ENCODE assay signal across 1 cellular context in the genomic region with DNA sequence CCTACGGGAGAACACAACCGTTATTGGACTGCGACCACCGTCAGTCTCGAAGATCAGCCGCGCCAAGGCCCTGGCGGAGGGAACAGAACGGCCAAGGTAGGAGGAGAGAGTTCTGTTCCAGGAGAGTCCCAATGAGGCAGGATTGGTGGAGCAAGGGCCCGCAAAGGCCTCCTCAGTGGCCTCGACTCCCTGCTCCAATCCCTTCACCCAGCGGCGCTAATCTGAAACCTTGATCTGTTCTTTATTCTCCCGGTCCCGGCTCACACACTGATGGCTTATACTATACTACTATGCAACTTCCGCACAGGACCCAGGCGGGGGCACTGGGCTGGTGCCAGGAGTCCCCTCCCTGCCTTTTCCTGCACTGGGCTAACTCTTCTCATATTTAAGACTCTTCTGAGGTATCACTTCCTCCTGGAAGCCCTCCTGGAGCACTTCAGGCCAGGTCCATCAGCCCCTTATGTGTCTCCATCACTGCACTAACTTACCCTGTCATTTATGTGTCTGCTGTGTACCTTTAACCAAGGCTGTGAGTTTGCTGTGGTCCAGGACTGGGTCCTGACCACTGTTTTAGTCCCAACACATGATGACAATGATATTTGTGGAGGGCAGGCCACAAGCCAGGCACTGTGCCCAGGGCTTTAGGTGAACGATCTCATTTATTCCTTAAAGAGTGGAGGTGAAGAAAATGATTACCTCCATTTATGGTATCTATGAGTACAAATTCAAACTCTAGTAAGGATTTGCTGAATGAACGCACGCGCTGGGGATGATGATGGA.
TF ChIP-seq lines count a peak whose summit lies in the region.

No MANE protein-coding gene starts in this region.

TF ChIP-seq in HepG2, 621 proteins besides CTCF, POLR2A, EP300 and RAD21:
- TF ChIP-seq ISX (CRISPR knock-in tag; conservative IDR thresholded peaks at IDR 0.05): no peak
- no peak for TF ChIP-seq ZNF616 (CRISPR knock-in tag; IDR thresholded peaks at IDR 0.05; ENCODE audit: low read depth)
- TF ChIP-seq NFYC (CRISPR knock-in tag; IDR thresholded peaks at IDR 0.05): no peak
- no peak for TF ChIP-seq SP4 (CRISPR knock-in tag; IDR thresholded peaks at IDR 0.05)
- TF ChIP-seq ZNF567 (CRISPR knock-in tag; IDR thresholded peaks at IDR 0.05; ENCODE audit: borderline replicate concordance): no peak
- TF ChIP-seq ZBTB8A (CRISPR knock-in tag; IDR thresholded peaks at IDR 0.05; ENCODE audit: borderline replicate concordance, low read depth): no peak
- TF ChIP-seq ZNF510 (CRISPR knock-in tag; IDR thresholded peaks at IDR 0.05; ENCODE audit: low read depth): no peak
- TF ChIP-seq RXRA (CRISPR knock-in tag; IDR thresholded peaks at IDR 0.05): no peak
- no peak for TF ChIP-seq ZMYM2 (CRISPR knock-in tag; IDR thresholded peaks at IDR 0.05)
- no peak for TF ChIP-seq ZNF776 (CRISPR knock-in tag; IDR thresholded peaks at IDR 0.05)
- no peak for TF ChIP-seq PAF1 (CRISPR knock-in tag; IDR thresholded peaks at IDR 0.05)
- no peak for TF ChIP-seq FOSL1 (CRISPR knock-in tag; IDR thresholded peaks at IDR 0.05; ENCODE audit: borderline replicate concordance)
- TF ChIP-seq MBNL3 (CRISPR knock-in tag; conservative IDR thresholded peaks at IDR 0.05): no peak
- TF ChIP-seq MEIS1 (CRISPR knock-in tag; IDR thresholded peaks at IDR 0.05; ENCODE audit: borderline replicate concordance): no peak
- no peak for TF ChIP-seq ZSCAN30 (CRISPR knock-in tag; IDR thresholded peaks at IDR 0.05)
- no peak for TF ChIP-seq PHF21A (CRISPR knock-in tag; IDR thresholded peaks at IDR 0.05)
- TF ChIP-seq TMF1 (CRISPR knock-in tag; IDR thresholded peaks at IDR 0.05; ENCODE audit: low read depth): no peak
- no peak for TF ChIP-seq NFIC (IDR thresholded peaks at IDR 0.05; ENCODE audit: low read length)
- no peak for TF ChIP-seq ZNF720 (CRISPR knock-in tag; IDR thresholded peaks at IDR 0.05)
